In genomic region chr3:10746001-10746400, GRCh38 we compare ENCODE assay signal across 26 cellular contexts.
DNase-seq lines count a peak whose midpoint lies in the region; ATAC-seq, FAIRE-seq and TF ChIP-seq lines count a peak whose summit lies in the region.
"Had no signal": no experiment of that assay in that cellular context is flagged by ENCODE, and none has a peak within 500 bp of the region (broad histone marks: within the 10 kb centered on the region; RNA-seq: fewer than 3 reads in every experiment).

No MANE protein-coding gene starts in this region.

- CTCF ChIA-PET in activated CD8-positive, alpha-beta T cell treated with anti-CD3 and anti-CD28 coated beads for 36 hours (lab: Charles Lee), result interaction anchor here (4.9 kb wide), 1 partner anchor 12 kb away, joined by 21 read pairs; no protein-coding TSS in a partner anchor
- CTCF ChIA-PET in activated CD8-positive, alpha-beta T cell treated with anti-CD3 and anti-CD28 coated beads, Interleukin-2, amount 10 ng/mL, durations not matched to agents 7 days and 5 days (lab: Charles Lee), result no interaction called here
- CTCF ChIA-PET in K562 (lab: Yijun Ruan, JAX; ENCODE audit: low intra/inter-chr PET ratio), result no interaction called here

- H3K4me3 Mint-ChIP-seq in activated CD8-positive, alpha-beta T cell treated with anti-CD3 and anti-CD28 coated beads for 36 hours, result no peak overlapping the region
- no peak overlapping the region for H3K4me3 Mint-ChIP-seq in activated CD8-positive, alpha-beta T cell treated with anti-CD3 and anti-CD28 coated beads, Interleukin-2, amount 10 ng/mL, durations not matched to agents 7 days and 5 days
- no peak overlapping the region for H3K4me3 Mint-ChIP-seq in activated naive CD8-positive, alpha-beta T cell treated with anti-CD3 and anti-CD28 coated beads, Interleukin-2, amount 10 ng/mL, durations not matched to agents 7 days and 5 days
- no peak overlapping the region for H3K4me3 Mint-ChIP-seq in activated naive CD8-positive, alpha-beta T cell treated with anti-CD3 and anti-CD28 coated beads, Interleukin-2, amount 50 U/mL, for 24 hours
- H3K4me3 Mint-ChIP-seq in type B pancreatic cell, result no peak overlapping the region
- H3K4me3 Mint-ChIP-seq: CD14-positive monocyte; CD4-positive, alpha-beta T cell; HFFc6 had no signal

- no peaks in the 10 kb centered on the region for H3K36me3 Mint-ChIP-seq in activated CD8-positive, alpha-beta T cell treated with anti-CD3 and anti-CD28 coated beads for 36 hours (ENCODE audit: low read depth)
- H3K36me3 Mint-ChIP-seq in activated CD8-positive, alpha-beta T cell treated with anti-CD3 and anti-CD28 coated beads, Interleukin-2, amount 10 ng/mL, durations not matched to agents 7 days and 5 days (ENCODE audit: low read depth), result no peaks in the 10 kb centered on the region
- no peaks in the 10 kb centered on the region for H3K36me3 Mint-ChIP-seq in activated naive CD8-positive, alpha-beta T cell treated with anti-CD3 and anti-CD28 coated beads, Interleukin-2, amount 10 ng/mL, durations not matched to agents 7 days and 5 days
- H3K36me3 Mint-ChIP-seq in activated naive CD8-positive, alpha-beta T cell treated with anti-CD3 and anti-CD28 coated beads, Interleukin-2, amount 50 U/mL, for 24 hours (ENCODE audit: low read depth), result no peaks in the 10 kb centered on the region
- H3K36me3 Mint-ChIP-seq in type B pancreatic cell, result no peaks in the 10 kb centered on the region
- H3K36me3 Mint-ChIP-seq: CD14-positive monocyte; CD8-positive, alpha-beta memory T cell had no signal

- H2AFZ ChIP-seq in K562 (ENCODE audit: low read depth, low read length), result no peak overlapping the region

- DNase-seq in activated CD8-positive, alpha-beta T cell treated with anti-CD3 and anti-CD28 coated beads for 36 hours, result no peak
- DNase-seq in activated CD8-positive, alpha-beta T cell treated with anti-CD3 and anti-CD28 coated beads, Interleukin-2, amount 10 ng/mL, durations not matched to agents 7 days and 5 days, result no peak
- no peak for DNase-seq in activated naive CD8-positive, alpha-beta T cell treated with anti-CD3 and anti-CD28 coated beads, Interleukin-2, amount 10 ng/mL, durations not matched to agents 7 days and 5 days
- no peak for DNase-seq in activated naive CD8-positive, alpha-beta T cell treated with anti-CD3 and anti-CD28 coated beads, Interleukin-2, amount 50 U/mL, for 24 hours
- DNase-seq in K562 (ENCODE audit: extremely low read depth in 1 of 4, low spot score in 3 of 4) (no peak), type B pancreatic cell (ENCODE audit: extremely low spot score, unreplicated experiment) (peak; percentile 11), GM10266 (ENCODE audit: extremely low spot score) (no peak)
- DNase-seq: 8988T; ACHN; AML-193; BE2C; CD4-positive, alpha-beta T cell; CD8-positive, alpha-beta memory T cell; DMS 273 treated with DMSO at 0.1 percent for 48 hours; DMS79; EL; GDM1; GOT3; HFFc6 had no signal

- FAIRE-seq in K562 (lab: Jason Lieb, UNC), result no peak
- FAIRE-seq: A549, D721Med, GM12892, H54 had no signal

- no TSS peak for BruUV-seq in K562 (replicated peaks; lab: Mats Ljungman, UMichigan)

- no peak for TF ChIP-seq POLR2A in K562 (conservative IDR thresholded peaks at IDR 0.05)

- H3K4me3 ChIP-seq in K562, result no peak overlapping the region
- H3K4me3 ChIP-seq: A549; BLaER1 treated with 17β-estradiol and CSF1 and Interleukin-3, amounts not matched to agents 10 nM and 100 nM; HAP-1 had no signal

- POLR2A ChIA-PET in activated CD8-positive, alpha-beta T cell treated with anti-CD3 and anti-CD28 coated beads for 36 hours (lab: Charles Lee), result no interaction called here
- POLR2A ChIA-PET in activated CD8-positive, alpha-beta T cell treated with anti-CD3 and anti-CD28 coated beads, Interleukin-2, amount 10 ng/mL, durations not matched to agents 7 days and 5 days (lab: Charles Lee), result no interaction called here
- POLR2A ChIA-PET in activated naive CD8-positive, alpha-beta T cell treated with anti-CD3 and anti-CD28 coated beads, Interleukin-2, amount 10 ng/mL, durations not matched to agents 7 days and 5 days (lab: Charles Lee), result no interaction called here
- POLR2A ChIA-PET in K562 (lab: Yijun Ruan, JAX), result no interaction called here

- H3K4me1 Mint-ChIP-seq in activated CD8-positive, alpha-beta T cell treated with anti-CD3 and anti-CD28 coated beads for 36 hours (ENCODE audit: low read depth), result no peaks in the 10 kb centered on the region
- no peaks in the 10 kb centered on the region for H3K4me1 Mint-ChIP-seq in activated CD8-positive, alpha-beta T cell treated with anti-CD3 and anti-CD28 coated beads, Interleukin-2, amount 10 ng/mL, durations not matched to agents 7 days and 5 days (ENCODE audit: low read depth)
- no peaks in the 10 kb centered on the region for H3K4me1 Mint-ChIP-seq in activated naive CD8-positive, alpha-beta T cell treated with anti-CD3 and anti-CD28 coated beads, Interleukin-2, amount 10 ng/mL, durations not matched to agents 7 days and 5 days
- H3K4me1 Mint-ChIP-seq in activated naive CD8-positive, alpha-beta T cell treated with anti-CD3 and anti-CD28 coated beads, Interleukin-2, amount 50 U/mL, for 24 hours, result no peaks in the 10 kb centered on the region
- no peaks in the 10 kb centered on the region for H3K4me1 Mint-ChIP-seq in type B pancreatic cell (ENCODE audit: unreplicated experiment)
- H3K4me1 Mint-ChIP-seq: CD14-positive monocyte; CD8-positive, alpha-beta memory T cell had no signal

- peak; percentile 27 for ATAC-seq in activated CD8-positive, alpha-beta T cell treated with anti-CD3 and anti-CD28 coated beads for 36 hours
- no peak for ATAC-seq in activated CD8-positive, alpha-beta T cell treated with anti-CD3 and anti-CD28 coated beads, Interleukin-2, amount 10 ng/mL, durations not matched to agents 7 days and 5 days
- ATAC-seq in activated naive CD8-positive, alpha-beta T cell treated with anti-CD3 and anti-CD28 coated beads, Interleukin-2, amount 10 ng/mL, durations not matched to agents 7 days and 5 days (ENCODE audit: low read depth), result peak; percentile 31
- no peak for ATAC-seq in activated naive CD8-positive, alpha-beta T cell treated with anti-CD3 and anti-CD28 coated beads, Interleukin-2, amount 50 U/mL, for 24 hours
- no peak for ATAC-seq in K562
- ATAC-seq: A549 had no signal

- H3K27ac ChIP-seq in K562 (ENCODE audit: extremely low read depth, low read depth, low read length), result no peak overlapping the region
- H3K27ac ChIP-seq: A549; BLaER1 treated with 17β-estradiol and CSF1 and Interleukin-3, amounts not matched to agents 10 nM and 100 nM had no signal

- no peak for TF ChIP-seq EP300 in K562 (IDR thresholded peaks at IDR 0.05; ENCODE audit: low read length)

- no peaks in the 10 kb centered on the region for H4K20me1 ChIP-seq in K562 (replicated peaks; ENCODE audit: control insufficient read depth, insufficient read depth, low read length)

- WGBS in K562 (ENCODE audit: insufficient coverage, low coverage, missing lambda C conversion rate), result 2% methylated on average over 4 of the region's 4 CpGs

- H3K27me3 ChIP-seq in K562 (ENCODE audit: control insufficient read depth in 2 of 2, insufficient read depth in 2 of 2, low read length in 2 of 2), result no peaks in the 10 kb centered on the region
- H3K27me3 ChIP-seq: BE2C; BLaER1 treated with 17β-estradiol and CSF1 and Interleukin-3, amounts not matched to agents 10 nM and 100 nM had no signal

- H3K9ac ChIP-seq in K562 (ENCODE audit: insufficient read depth in 1 of 2, low read depth in 2 of 2, low read length in 2 of 2), result no peak overlapping the region
- H3K9ac ChIP-seq: BLaER1 treated with 17β-estradiol and CSF1 and Interleukin-3, amounts not matched to agents 10 nM and 100 nM had no signal

- H3K9me3 Mint-ChIP-seq in activated CD8-positive, alpha-beta T cell treated with anti-CD3 and anti-CD28 coated beads for 36 hours, result no peaks in the 10 kb centered on the region
- H3K9me3 Mint-ChIP-seq in activated CD8-positive, alpha-beta T cell treated with anti-CD3 and anti-CD28 coated beads, Interleukin-2, amount 10 ng/mL, durations not matched to agents 7 days and 5 days (ENCODE audit: insufficient read depth), result no peaks in the 10 kb centered on the region
- no peaks in the 10 kb centered on the region for H3K9me3 Mint-ChIP-seq in activated naive CD8-positive, alpha-beta T cell treated with anti-CD3 and anti-CD28 coated beads, Interleukin-2, amount 10 ng/mL, durations not matched to agents 7 days and 5 days
- H3K9me3 Mint-ChIP-seq in activated naive CD8-positive, alpha-beta T cell treated with anti-CD3 and anti-CD28 coated beads, Interleukin-2, amount 50 U/mL, for 24 hours, result no peaks in the 10 kb centered on the region
- no peaks in the 10 kb centered on the region for H3K9me3 Mint-ChIP-seq in type B pancreatic cell
- H3K9me3 Mint-ChIP-seq: CD4-positive, alpha-beta T cell; CD8-positive, alpha-beta memory T cell; HFFc6 had no signal

- H3K27me3 Mint-ChIP-seq in activated CD8-positive, alpha-beta T cell treated with anti-CD3 and anti-CD28 coated beads for 36 hours, result peaks cover 9% of the 10 kb centered on the region
- H3K27me3 Mint-ChIP-seq in activated CD8-positive, alpha-beta T cell treated with anti-CD3 and anti-CD28 coated beads, Interleukin-2, amount 10 ng/mL, durations not matched to agents 7 days and 5 days (ENCODE audit: low read depth), result peaks cover 3% of the 10 kb centered on the region
- H3K27me3 Mint-ChIP-seq in activated naive CD8-positive, alpha-beta T cell treated with anti-CD3 and anti-CD28 coated beads, Interleukin-2, amount 10 ng/mL, durations not matched to agents 7 days and 5 days, result peaks cover 2% of the 10 kb centered on the region
- H3K27me3 Mint-ChIP-seq in activated naive CD8-positive, alpha-beta T cell treated with anti-CD3 and anti-CD28 coated beads, Interleukin-2, amount 50 U/mL, for 24 hours, result peaks cover 11% of the 10 kb centered on the region
- peaks cover 45% of the 10 kb centered on the region for H3K27me3 Mint-ChIP-seq in type B pancreatic cell

- H3K4me2 ChIP-seq in K562 (ENCODE audit: insufficient read depth, low read length), result no peak overlapping the region
- H3K4me2 ChIP-seq: A549; BLaER1 treated with 17β-estradiol and CSF1 and Interleukin-3, amounts not matched to agents 10 nM and 100 nM had no signal

- in situ Hi-C loops in K562 (cut with MboI), result loop anchor here (25.0 kb wide), 1 partner anchor 909 kb away; the partner anchor contains the start of gene RPUSD3

- H3K79me2 ChIP-seq in K562 (ENCODE audit: control insufficient read depth, insufficient read depth, low read length), result no peaks in the 10 kb centered on the region

- no peak overlapping the region for H3K27ac Mint-ChIP-seq in activated CD8-positive, alpha-beta T cell treated with anti-CD3 and anti-CD28 coated beads for 36 hours
- H3K27ac Mint-ChIP-seq in activated CD8-positive, alpha-beta T cell treated with anti-CD3 and anti-CD28 coated beads, Interleukin-2, amount 10 ng/mL, durations not matched to agents 7 days and 5 days, result no peak overlapping the region
- H3K27ac Mint-ChIP-seq in activated naive CD8-positive, alpha-beta T cell treated with anti-CD3 and anti-CD28 coated beads, Interleukin-2, amount 10 ng/mL, durations not matched to agents 7 days and 5 days, result no peak overlapping the region
- H3K27ac Mint-ChIP-seq in activated naive CD8-positive, alpha-beta T cell treated with anti-CD3 and anti-CD28 coated beads, Interleukin-2, amount 50 U/mL, for 24 hours, result no peak overlapping the region
- no peak overlapping the region for H3K27ac Mint-ChIP-seq in type B pancreatic cell
- H3K27ac Mint-ChIP-seq: CD14-positive monocyte; CD4-positive, alpha-beta T cell; HFFc6 had no signal

- no peaks in the 10 kb centered on the region for H3K9me3 ChIP-seq in K562 (replicated peaks; ENCODE audit: control insufficient read depth, insufficient read depth, low read depth, low read length)
- H3K9me3 ChIP-seq: A549; BE2C; BLaER1 treated with 17β-estradiol and CSF1 and Interleukin-3, amounts not matched to agents 10 nM and 100 nM; HAP-1 had no signal

- H3K4me1 ChIP-seq in K562 (replicated peaks in 1 of 2; ENCODE audit: control insufficient read depth in 2 of 2, insufficient read depth in 2 of 2, low read length in 2 of 2), result 0 out of 5 replicates have a peak, but pooled peaks cover 0 to 3% of the 10 kb centered on the region in 2 experiments
- H3K4me1 ChIP-seq: A549, BE2C, HAP-1 had no signal

- no peaks in the 10 kb centered on the region for H3K36me3 ChIP-seq in K562 (ENCODE audit: control insufficient read depth, insufficient read depth, low read length)
- H3K36me3 ChIP-seq: BE2C; BLaER1 treated with 17β-estradiol and CSF1 and Interleukin-3, amounts not matched to agents 10 nM and 100 nM; HAP-1 had no signal

- intact Hi-C loops in activated CD8-positive, alpha-beta T cell treated with anti-CD3 and anti-CD28 coated beads for 36 hours (cut with micrococcal nuclease), result no loop called here
- intact Hi-C loops in K562 (cut with micrococcal nuclease), result no loop called here

- no peak for TF ChIP-seq RAD21 in K562 (CRISPR knock-in tag; conservative IDR thresholded peaks at IDR 0.05 in 1 of 2, IDR thresholded peaks at IDR 0.05 in 1 of 2)

- TF ChIP-seq CTCF in activated CD8-positive, alpha-beta T cell treated with anti-CD3 and anti-CD28 coated beads for 36 hours (IDR thresholded peaks at IDR 0.05), result no peak
- TF ChIP-seq CTCF in K562 (IDR thresholded peaks at IDR 0.05 in 2 of 3, conservative IDR thresholded peaks at IDR 0.05 in 1 of 3; ENCODE audit: insufficient read depth in 2 of 3, low read depth in 1 of 3, low read length in 3 of 3) (no peak), type B pancreatic cell (conservative IDR thresholded peaks at IDR 0.05) (no peak), GM10266 (IDR thresholded peaks at IDR 0.05; ENCODE audit: control insufficient read depth, insufficient read depth, low read depth, missing control alignments) (no peak)

- H3K9me1 ChIP-seq in K562 (ENCODE audit: control insufficient read depth, insufficient read depth, low read length), result no peaks in the 10 kb centered on the region

Comparison
In these comparisons a context has a peak if more than half of its experiments do, and no peak if none do; other contexts are left out.
1. ATAC-seq: peak in activated CD8-positive, alpha-beta T cell treated with anti-CD3 and anti-CD28 coated beads for 36 hours (single experiment) and activated naive CD8-positive, alpha-beta T cell treated with anti-CD3 and anti-CD28 coated beads, Interleukin-2, amount 10 ng/mL, durations not matched to agents 7 days and 5 days (single experiment); none in activated CD8-positive, alpha-beta T cell treated with anti-CD3 and anti-CD28 coated beads, Interleukin-2, amount 10 ng/mL, durations not matched to agents 7 days and 5 days (single experiment), activated naive CD8-positive, alpha-beta T cell treated with anti-CD3 and anti-CD28 coated beads, Interleukin-2, amount 50 U/mL, for 24 hours (single experiment) and K562 (single experiment).